8 cellular contexts compared by ENCODE assay signal in the genomic region with DNA sequence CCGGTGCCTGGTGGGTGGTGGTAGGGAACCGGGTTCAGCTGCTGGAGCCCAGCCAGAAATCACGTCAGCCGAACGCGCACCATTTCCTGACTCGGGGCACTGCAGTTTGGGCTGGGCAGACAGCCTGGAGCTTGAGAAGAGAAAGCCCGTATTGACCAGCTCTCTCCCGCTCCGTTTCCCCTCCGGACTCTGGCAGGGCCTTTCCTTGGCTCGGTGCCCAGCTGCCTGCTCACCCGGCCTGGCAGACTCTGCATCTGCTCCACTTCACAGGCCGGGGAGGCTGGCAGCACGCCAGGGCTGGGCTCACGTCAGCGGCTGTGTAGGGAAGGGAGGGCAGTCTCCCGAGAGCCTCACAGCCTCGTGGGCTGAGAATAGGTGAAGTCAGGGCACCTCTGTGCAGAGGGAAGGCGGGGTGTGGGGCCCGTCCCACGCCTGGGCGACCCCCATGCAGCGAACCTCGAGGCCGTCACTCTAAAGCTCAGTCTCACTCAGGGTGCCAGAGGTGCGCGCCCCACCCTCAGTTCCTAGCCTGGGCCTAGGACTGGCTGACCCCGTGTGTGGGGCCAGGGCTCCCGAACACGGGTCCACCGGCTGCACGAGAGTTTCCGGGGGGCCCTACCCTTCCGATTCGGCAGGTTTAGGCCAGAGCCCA. TPM values are rescaled to one million over a fixed set of nuclear protein-coding genes. Genes with fewer than 3 reads are reported as not detected.
DNase-seq lines count a peak whose midpoint lies in the region; ATAC-seq and TF ChIP-seq lines count a peak whose summit lies in the region.

No MANE protein-coding gene starts in this region.

- H3K36me3 ChIP-seq in OCI-LY1 (ENCODE audit: insufficient read depth, low read length) (no peaks in the 10 kb centered on the region), ovary (no peaks in the 10 kb centered on the region), testis (ENCODE audit: low read depth, missing control alignments) (no peaks in the 10 kb centered on the region)

- no peak overlapping the region; the same call in 1 of the 2 replicates for H3K9ac ChIP-seq in OCI-LY1 (ENCODE audit: low read length)

- H3K4me1 ChIP-seq in OCI-LY1 (ENCODE audit: insufficient read depth, low read length, severe bottlenecking) (peaks cover 37% of the 10 kb centered on the region), ovary (ENCODE audit: insufficient read depth) (peaks cover 11% of the 10 kb centered on the region), testis (peaks cover 14% of the 10 kb centered on the region)

- H3K27ac ChIP-seq in OCI-LY1 (ENCODE audit: low read depth, low read length, poor library complexity, severe bottlenecking): peak overlapping the region; percentile 93
- peak overlapping the region; percentile 58 to 93 for H3K27ac ChIP-seq in ovary
- H3K27ac ChIP-seq in testis: peak overlapping the region; percentile 41 to 57

- no peaks in the 10 kb centered on the region for H4K20me1 ChIP-seq in OCI-LY1 (ENCODE audit: insufficient read depth, low read length)

- no peaks in the 10 kb centered on the region for H3K9me2 ChIP-seq in OCI-LY1 (ENCODE audit: low read depth, low read length)

- no peak overlapping the region for H2AFZ ChIP-seq in OCI-LY1 (ENCODE audit: low read length)

- no peak for ATAC-seq in GM19467 (IDR thresholded peaks at IDR 0.05; ENCODE audit: unreplicated experiment)

- H3K9me3 ChIP-seq in OCI-LY1 (ENCODE audit: low read length) (no peaks in the 10 kb centered on the region), ovary (no peaks in the 10 kb centered on the region), testis (no peaks in the 10 kb centered on the region)

- H3K4me3 ChIP-seq in OCI-LY1 (ENCODE audit: low read depth, low read length, poor library complexity, severe bottlenecking): peak overlapping the region; percentile 24
- peak overlapping the region; percentile 16 for H3K4me3 ChIP-seq in ovary
- no peak overlapping the region for H3K4me3 ChIP-seq in testis

- WGBS in ovary, 3 donors: 3 to 9% (median 5%) methylated on average over 36 of the region's 36 CpGs
- 17% methylated on average over 36 of the region's 36 CpGs; no CpG with 5 or more reads in 1 of the 2 donors for WGBS in testis, 2 donors

- H3K27me3 ChIP-seq in OCI-LY1 (ENCODE audit: insufficient read depth, low read length) (no peaks in the 10 kb centered on the region; the same call in 1 of the 2 replicates), ovary (no peaks in the 10 kb centered on the region), testis (no peaks in the 10 kb centered on the region)

- peak overlapping the region; percentile 33 for H3K4me2 ChIP-seq in OCI-LY1 (ENCODE audit: low read length)

- no peak for TF ChIP-seq CTCF in OCI-LY1 (IDR thresholded peaks at IDR 0.05; ENCODE audit: low read length)
- TF ChIP-seq CTCF in ovary (IDR thresholded peaks at IDR 0.05): no peak
- no peak for TF ChIP-seq CTCF in testis (IDR thresholded peaks at IDR 0.05)

- intact Hi-C loops in ovary (cut with DNase I) (no loop called here), testis (cut with DNase I; ENCODE audit: low total_unique reads) (no loop called here)

- TF ChIP-seq EP300 in ovary (IDR thresholded peaks at IDR 0.05): no peak

- no peaks in the 10 kb centered on the region for H3K79me2 ChIP-seq in OCI-LY1 (ENCODE audit: insufficient read depth, low read length)

- peak; percentile 99 for DNase-seq in COLO829 (ENCODE audit: low spot score)
- peak; percentile 82 for DNase-seq in HS-5 (ENCODE audit: low read depth)
- peak; percentile 16 to 71 (median 46) for DNase-seq in activated naive CD4-positive, alpha-beta T cell (lab: John Stamatoyannopoulos, UW)
- peak; percentile 87 for DNase-seq in foreskin melanocyte
- DNase-seq in ovary: peak; percentile 98 to 100 (median 100)
- DNase-seq in testis: peak; percentile 98

- no peak for TF ChIP-seq POLR2A in ovary (IDR thresholded peaks at IDR 0.05)
- TF ChIP-seq POLR2A in testis (IDR thresholded peaks at IDR 0.05): no peak

- H3F3A ChIP-seq in OCI-LY1 (ENCODE audit: insufficient read depth, low read length): no peaks in the 10 kb centered on the region

RNA-seq across cellular contexts. Expression of a gene that starts 59.1 kb away (rescaled TPM):
- total RNA-seq in ovary: not detected
- not detected for polyA plus RNA-seq in ovary
- not detected for total RNA-seq in testis
- polyA plus RNA-seq in testis (ENCODE audit: insufficient read depth, low read depth, low replicate concordance): not detected

Comparison
In these comparisons a context has a peak if more than half of its experiments do, and no peak if none do; other contexts are left out.
1. DNase-seq: peak in every context shown above with its lines; median percentile 100 in ovary; 99 in COLO829; 98 in testis; 87 in foreskin melanocyte; 82 in HS-5; 46 in activated naive CD4-positive, alpha-beta T cell.
2. H3K4me3 ChIP-seq: peak in OCI-LY1 (single experiment) and ovary (single experiment); none in testis (0 of 2).
3. Peak in every context shown above with its lines, with median percentiles within 50 percentile points of each other: H3K27ac ChIP-seq.